In the genomic region with DNA sequence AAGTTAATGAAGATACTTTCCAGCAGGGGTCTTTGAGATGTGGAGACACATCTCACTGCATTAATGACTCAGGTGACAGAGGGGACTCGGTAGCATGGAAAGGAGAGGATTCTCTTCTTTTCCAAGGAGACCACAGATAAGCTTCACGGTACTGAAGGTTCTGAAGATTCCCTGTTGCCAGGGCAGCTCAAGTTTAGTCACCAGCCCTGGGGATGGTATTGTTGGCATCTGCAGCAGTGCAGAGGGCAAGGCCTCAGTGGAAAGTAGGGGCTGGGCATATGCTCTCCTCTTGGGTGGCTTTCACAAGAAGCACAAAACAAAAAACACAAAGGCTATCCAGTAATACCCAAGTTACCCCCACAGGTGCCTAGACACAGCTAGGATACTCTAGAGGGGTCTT, we compare ENCODE assay signal across 16 cellular contexts. TPM values are rescaled to one million over a fixed set of nuclear protein-coding genes. Genes with fewer than 3 reads are reported as not detected.
DNase-seq lines count a peak whose midpoint lies in the region; ATAC-seq and TF ChIP-seq lines count a peak whose summit lies in the region.
"Had no signal": no experiment of that assay in that cellular context is flagged by ENCODE, and none has a peak within 500 bp of the region (broad histone marks: within the 10 kb centered on the region; RNA-seq: fewer than 3 reads in every experiment).

No MANE protein-coding gene starts in this region.

- no peak overlapping the region for H3K9ac ChIP-seq in neuronal stem cell (ENCODE audit: low read depth, low read length, poor library complexity)

- no peak overlapping the region for H3K4me2 ChIP-seq in neuronal stem cell (ENCODE audit: insufficient read depth, low read length, poor library complexity, severe bottlenecking)

- H2BK120ac ChIP-seq in neuronal stem cell (ENCODE audit: low read depth, low read length), result no peak overlapping the region

- WGBS in neuronal stem cell (ENCODE audit: extremely low coverage in 2 of 2, insufficient read length in 2 of 2, insufficient replicate concordance in 1 of 2), 2 donors, result no CpG with 5 or more reads among the region's 2 CpGs

- H2BK12ac ChIP-seq in neuronal stem cell (ENCODE audit: low read length), result no peak overlapping the region

- H2BK5ac ChIP-seq in neuronal stem cell (ENCODE audit: low read length), result no peak overlapping the region

- no peak for TF ChIP-seq POLR2A in erythroblast (IDR thresholded peaks at IDR 0.05; ENCODE audit: low read length)

- no peak overlapping the region for H3K14ac ChIP-seq in neuronal stem cell (ENCODE audit: low read length)

- no peaks in the 10 kb centered on the region for H3K4me1 ChIP-seq in neuronal stem cell (ENCODE audit: control insufficient read depth in 2 of 2, insufficient read depth in 1 of 2, low read depth in 1 of 2, low read length in 2 of 2)
- H3K4me1 ChIP-seq: HAP-1 had no signal

- H3K27ac ChIP-seq in neuronal stem cell (replicated peaks; ENCODE audit: low read length), result no peak overlapping the region

- H3K27me3 ChIP-seq in neuronal stem cell (ENCODE audit: control insufficient read depth in 3 of 3, insufficient read depth in 3 of 3, low read depth in 1 of 3, low read length in 3 of 3), result no peaks in the 10 kb centered on the region

- peak overlapping the region; percentile 24 for H2AK5ac ChIP-seq in neuronal stem cell (ENCODE audit: low read depth, low read length)

- no peak overlapping the region for H3K4me3 ChIP-seq in neuronal stem cell (ENCODE audit: low read length in 2 of 2)
- H3K4me3 ChIP-seq: GM12878, HAP-1 had no signal

- no peaks in the 10 kb centered on the region for H3K9me3 ChIP-seq in neuronal stem cell (replicated peaks in 1 of 2; ENCODE audit: control insufficient read depth in 2 of 2, insufficient read depth in 1 of 2, low read depth in 1 of 2, low read length in 2 of 2)
- H3K9me3 ChIP-seq: HAP-1 had no signal

- H3K23ac ChIP-seq in neuronal stem cell (ENCODE audit: low read depth, low read length, poor library complexity), result no peak overlapping the region

- H2BK15ac ChIP-seq in neuronal stem cell (ENCODE audit: low read length), result no peak overlapping the region

- peaks cover 0 to 2% of the 10 kb centered on the region in 2 donors for H3K36me3 ChIP-seq in neuronal stem cell (replicated peaks in 1 of 2; ENCODE audit: control insufficient read depth in 2 of 2, insufficient read depth in 2 of 2, low read length in 2 of 2)
- H3K36me3 ChIP-seq: HAP-1 had no signal

- H3K79me1 ChIP-seq in neuronal stem cell (ENCODE audit: low read depth, low read length), result no peaks in the 10 kb centered on the region

- no peak for ATAC-seq in GM21576 (IDR thresholded peaks at IDR 0.05; ENCODE audit: unreplicated experiment)
- ATAC-seq: GM12878 had no signal

- peak; percentile 24 for DNase-seq in RPMI7951 (ENCODE audit: low read depth)
- peak; percentile 45 for DNase-seq in kidney tubule cell (ENCODE audit: low spot score)
- DNase-seq in neuronal stem cell (ENCODE audit: low spot score), result no peak
- no peak for DNase-seq in stimulated activated CD4-positive, alpha-beta T cell treated with anti-CD3 and anti-CD28 coated beads, Interleukin-1b, Interleukin-23, amount 100 ng/mL, for 48 hours
- no peak for DNase-seq in erythroblast (lab: John Stamatoyannopoulos, UW)
- DNase-seq: C1 segment of cervical spinal cord; Calu3; CD4-positive, alpha-beta memory T cell; COR-L47; DND-41; EL; GDM1; GOT3 had no signal

- H3K4ac ChIP-seq in neuronal stem cell (ENCODE audit: low read length), result no peak overlapping the region

- H4K91ac ChIP-seq in neuronal stem cell (ENCODE audit: low read depth, low read length, poor library complexity), result no peak overlapping the region

- no peak overlapping the region for H3K18ac ChIP-seq in neuronal stem cell (ENCODE audit: low read length)

- no peak overlapping the region for H2AFZ ChIP-seq in neuronal stem cell (ENCODE audit: low read length)

- H4K8ac ChIP-seq in neuronal stem cell (ENCODE audit: low read depth, low read length), result no peak overlapping the region

RNA-seq across cellular contexts. Expression of a gene that starts 38.0 kb away (rescaled TPM):
- 194 and 195 TPM in 2 replicates for total RNA-seq in RPMI7951 (2014; rRNA removed; shearing (Covaris generic))
- polyA plus RNA-seq in neuronal stem cell (2013, experiment 1 of 2), result 109 TPM
- polyA plus RNA-seq in neuronal stem cell (2013, experiment 2 of 2), result 106 TPM

Comparison
In these comparisons a context has a peak if more than half of its experiments do, and no peak if none do; other contexts are left out.
1. DNase-seq: peak in RPMI7951 (single experiment) and kidney tubule cell (single experiment); none in neuronal stem cell (single experiment), stimulated activated CD4-positive, alpha-beta T cell treated with anti-CD3 and anti-CD28 coated beads, Interleukin-1b, Interleukin-23, amount 100 ng/mL, for 48 hours (single experiment) and erythroblast (0 of 2).